In genomic region chr16:66512589-66513404, GRCh38 we compare ENCODE assay signal across 9 cellular contexts. TPM values are rescaled to one million over a fixed set of nuclear protein-coding genes. Genes with fewer than 3 reads are reported as not detected.
A peak's percentile ranks its signal among the peaks of the same experiment; 100 is the strongest.
DNase-seq lines count a peak whose midpoint lies in the region; ATAC-seq and TF ChIP-seq lines count a peak whose summit lies in the region.
"Had no signal": no experiment of that assay in that cellular context is flagged by ENCODE, and none has a peak within 500 bp of the region (broad histone marks: within the 10 kb centered on the region; RNA-seq: fewer than 3 reads in every experiment).

No MANE protein-coding gene starts in this region.

- H3K4me3 ChIP-seq in BLaER1 (no peak overlapping the region), MG63 (no peak overlapping the region), neural progenitor cell (no peak overlapping the region)

- H3K9ac ChIP-seq in BLaER1 (no peak overlapping the region), neural progenitor cell (no peak overlapping the region)

- peaks cover 4% of the 10 kb centered on the region for H3K27me3 Mint-ChIP-seq in endothelial cell (ENCODE audit: unreplicated experiment)
- peaks cover 4% of the 10 kb centered on the region for H3K27me3 Mint-ChIP-seq in neural progenitor cell (ENCODE audit: insufficient read depth, low read depth)
- H3K27me3 Mint-ChIP-seq: activated CD4-positive, alpha-beta T cell treated with anti-CD3 and anti-CD28 coated beads for 36 hours had no signal

- no peaks in the 10 kb centered on the region for H3K79me2 ChIP-seq in neural progenitor cell (ENCODE audit: low read depth)

- H4K20me1 ChIP-seq in BLaER1 = no peaks in the 10 kb centered on the region
- H4K20me1 ChIP-seq in neural progenitor cell (ENCODE audit: low read depth) = no peaks in the 10 kb centered on the region

- no peak for TF ChIP-seq CTCF in endothelial cell (IDR thresholded peaks at IDR 0.05; ENCODE audit: unreplicated experiment)
- no peak for TF ChIP-seq CTCF in neural progenitor cell (IDR thresholded peaks at IDR 0.05)

- H3K4me2 ChIP-seq in BLaER1 (no peak overlapping the region), neural progenitor cell (peak overlapping the region; percentile 48)

- H3K27ac Mint-ChIP-seq in endothelial cell (ENCODE audit: unreplicated experiment) = no peak overlapping the region
- peak overlapping the region; percentile 32 for H3K27ac Mint-ChIP-seq in neural progenitor cell

- H3K9me3 Mint-ChIP-seq in endothelial cell (ENCODE audit: unreplicated experiment) (no peaks in the 10 kb centered on the region), neural progenitor cell (peaks cover 2% of the 10 kb centered on the region)

- H3K36me3 Mint-ChIP-seq in endothelial cell (ENCODE audit: low read depth, unreplicated experiment) = peaks cover 21% of the 10 kb centered on the region
- peaks cover 16% of the 10 kb centered on the region for H3K36me3 Mint-ChIP-seq in neural progenitor cell

- no peaks in the 10 kb centered on the region for H3K9me3 ChIP-seq in BLaER1
- H3K9me3 ChIP-seq in MG63 = no peaks in the 10 kb centered on the region
- no peaks in the 10 kb centered on the region for H3K9me3 ChIP-seq in neural progenitor cell (ENCODE audit: low read depth)

- peak overlapping the region; percentile 16; the same call in 1 of the 2 replicates for H3K27ac ChIP-seq in BLaER1
- no peak overlapping the region for H3K27ac ChIP-seq in neural progenitor cell

- H3K4me1 ChIP-seq in BLaER1 (peaks cover 60% of the 10 kb centered on the region), neural progenitor cell (peaks cover 35% of the 10 kb centered on the region)

- no peak overlapping the region for H2AFZ ChIP-seq in neural progenitor cell (replicated peaks)

- H3K4me1 Mint-ChIP-seq in endothelial cell (ENCODE audit: unreplicated experiment) (peaks cover 50% of the 10 kb centered on the region), neural progenitor cell (peaks cover 47% of the 10 kb centered on the region)

- H3F3A ChIP-seq in neural progenitor cell (ENCODE audit: low read depth) = peaks cover 26% of the 10 kb centered on the region

- DNase-seq in MG63 = peak; percentile 73
- no peak for DNase-seq in endothelial cell (ENCODE audit: low spot score)
- DNase-seq in neural progenitor cell (ENCODE audit: low spot score) = no peak
- no peak for DNase-seq in NCI-H146 treated with DMSO at 0.1 percent for 48 hours (lab: John Stamatoyannopoulos, UW; ENCODE audit: unreplicated experiment)
- no peak for DNase-seq in putamen (ENCODE audit: low spot score)
- DNase-seq in SIG-M5 treated with dmso at 0.1 percent for 504 hours (lab: John Stamatoyannopoulos, UW; ENCODE audit: unreplicated experiment) = no peak
- DNase-seq: activated CD4-positive, alpha-beta T cell treated with anti-CD3 and anti-CD28 coated beads for 36 hours had no signal

- H3K27me3 ChIP-seq in BLaER1 (no peaks in the 10 kb centered on the region), MG63 (no peaks in the 10 kb centered on the region), neural progenitor cell (no peaks in the 10 kb centered on the region)

- H3K4me3 Mint-ChIP-seq in endothelial cell (ENCODE audit: unreplicated experiment) (peak overlapping the region; percentile 11), neural progenitor cell (no peak overlapping the region)
- H3K4me3 Mint-ChIP-seq: activated CD4-positive, alpha-beta T cell treated with anti-CD3 and anti-CD28 coated beads for 36 hours had no signal

- no peak for ATAC-seq in GM21528 (IDR thresholded peaks at IDR 0.05; ENCODE audit: low FRiP score, unreplicated experiment)
- ATAC-seq: activated CD4-positive, alpha-beta T cell treated with anti-CD3 and anti-CD28 coated beads for 36 hours had no signal

- H3K36me3 ChIP-seq in BLaER1 (no peaks in the 10 kb centered on the region), MG63 (no peaks in the 10 kb centered on the region), neural progenitor cell (no peaks in the 10 kb centered on the region)

RNA-seq across cellular contexts. Expression of gene TK2, which starts 37.1 kb away (rescaled TPM):
- total RNA-seq in MG63 (2014; rRNA removed; shearing (Covaris generic); ENCODE audit: low replicate concordance) = 19.6 and 20.4 TPM in 2 replicates
- total RNA-seq in endothelial cell (ENCODE audit: unreplicated experiment) = 13.1 TPM
- total RNA-seq in neural progenitor cell (ENCODE audit: low replicate concordance) = 7.1 and 7.3 TPM in 2 replicates

RNA-seq across cellular contexts. Expression of gene CKLF, which starts 39.6 kb away (rescaled TPM):
- total RNA-seq in MG63 (2014; rRNA removed; shearing (Covaris generic); ENCODE audit: low replicate concordance) = 37.2 and 46.1 TPM in 2 replicates
- total RNA-seq in endothelial cell (ENCODE audit: unreplicated experiment) (38.0 TPM), neural progenitor cell (ENCODE audit: low replicate concordance) (33.3 and 38.6 TPM in 2 replicates)

RNA-seq across cellular contexts. Expression of gene CMTM1, which starts 53.4 kb away (rescaled TPM):
- total RNA-seq in MG63 (2014; rRNA removed; shearing (Covaris generic); ENCODE audit: low replicate concordance) = 4.1 TPM in 1 of 2 replicates, not detected in the other
- total RNA-seq in endothelial cell (ENCODE audit: unreplicated experiment) = 8.3 TPM
- 2.9 TPM in 1 of 2 replicates, not detected in the other for total RNA-seq in neural progenitor cell (ENCODE audit: low replicate concordance)
